ENCODE assay signal across 14 cellular contexts in the genomic region with DNA sequence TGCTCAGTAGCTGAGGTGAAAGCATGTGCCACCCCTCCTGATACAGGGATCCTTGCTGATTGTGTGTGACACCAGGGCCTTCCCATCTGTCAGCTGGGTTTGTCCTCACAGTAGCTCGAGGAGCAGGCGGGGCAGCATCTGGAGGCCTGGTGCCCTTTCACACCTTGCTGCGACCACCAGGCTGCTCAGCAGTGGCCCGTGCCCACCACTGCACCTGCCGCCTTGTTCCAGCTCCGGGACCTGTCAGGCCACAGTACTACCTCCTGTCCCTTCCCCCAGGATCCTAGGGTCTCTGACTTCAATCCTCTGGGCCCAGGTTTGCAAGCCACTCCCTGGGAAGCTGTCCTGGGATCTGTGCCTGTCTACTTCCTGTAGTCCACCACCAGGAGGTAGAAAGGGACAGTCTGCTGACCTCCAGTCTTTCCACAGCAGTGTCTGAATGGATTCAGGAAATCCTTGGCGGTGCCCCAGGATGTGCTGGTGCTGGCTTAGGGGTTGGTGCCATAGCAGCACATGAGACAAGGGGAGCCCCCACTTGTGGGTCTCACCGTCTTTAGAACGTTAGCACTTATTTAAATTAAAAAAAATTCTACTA. TPM values are rescaled to one million over a fixed set of nuclear protein-coding genes. Genes with fewer than 3 reads are reported as not detected.
DNase-seq lines count a peak whose midpoint lies in the region; ATAC-seq and TF ChIP-seq lines count a peak whose summit lies in the region.
"Had no signal": no experiment of that assay in that cellular context is flagged by ENCODE, and none has a peak within 500 bp of the region (broad histone marks: within the 10 kb centered on the region; RNA-seq: fewer than 3 reads in every experiment).

No MANE protein-coding gene starts in this region.

- no peaks in the 10 kb centered on the region for H3K36me3 Mint-ChIP-seq in osteocyte (ENCODE audit: unreplicated experiment)
- H3K36me3 Mint-ChIP-seq: CD4-positive, alpha-beta memory T cell had no signal

- peaks cover 6% of the 10 kb centered on the region; the same call in 1 of the 2 replicates for H3K27me3 ChIP-seq in HCT116 (ENCODE audit: insufficient read depth, low read length)
- H3K27me3 ChIP-seq in dorsolateral prefrontal cortex, result no peaks in the 10 kb centered on the region

- no peaks in the 10 kb centered on the region for H3K9me3 Mint-ChIP-seq in osteocyte (ENCODE audit: unreplicated experiment)
- H3K9me3 Mint-ChIP-seq: effector memory CD8-positive, alpha-beta T cell; naive thymus-derived CD8-positive, alpha-beta T cell had no signal

- 0 out of 6 replicates have a peak, but pooled peaks of 1 of the 3 experiments have one; percentile 8 for TF ChIP-seq CTCF in HCT116 (IDR thresholded peaks at IDR 0.05 in 2 of 3, conservative IDR thresholded peaks at IDR 0.05 in 1 of 3; ENCODE audit: borderline replicate concordance in 1 of 3, insufficient read depth in 1 of 3, low read depth in 2 of 3, low read length in 2 of 3)
- TF ChIP-seq CTCF in dorsolateral prefrontal cortex (IDR thresholded peaks at IDR 0.05 in 54 of 56, conservative IDR thresholded peaks at IDR 0.05 in 2 of 56; ENCODE audit: low read depth in 1 of 56, partially characterized antibody in 56 of 56), result no peak
- peak; percentile 24 for TF ChIP-seq CTCF in osteocyte (IDR thresholded peaks at IDR 0.05)

- DNase-seq in HCT116 (ENCODE audit: low read depth, low spot score) (no peak), M059J (ENCODE audit: low read depth) (peak; percentile 38), dorsolateral prefrontal cortex (peak in 3 of 10 donors; percentile 18 to 32 (median 30)), osteocyte (ENCODE audit: extremely low spot score, unreplicated experiment) (no peak), HEK293T (ENCODE audit: extremely low spot score) (no peak)
- DNase-seq: CD4-positive, alpha-beta memory T cell; effector memory CD8-positive, alpha-beta T cell; GF-D8; kidney glomerular epithelial cell; MM.1S; naive thymus-derived CD8-positive, alpha-beta T cell had no signal

- peaks cover 3% of the 10 kb centered on the region in 2 experiments; a peak in 2 of 4 replicates for H3K4me1 ChIP-seq in HCT116 (ENCODE audit: control insufficient read depth in 1 of 2, insufficient read depth in 2 of 2, low read length in 2 of 2)

- POLR2A ChIA-PET in HCT116 (lab: Charles Lee), result no interaction called here
- POLR2A ChIA-PET in HEK293T (lab: Yijun Ruan, JAX), result no interaction called here

- H3K9ac ChIP-seq in HCT116 (ENCODE audit: low read length), result no peak overlapping the region

- CTCF ChIA-PET in HCT116 (lab: Charles Lee) (no interaction called here), HEK293T (lab: Yijun Ruan, JAX) (interaction anchor here (1.2 kb wide), 1 partner anchor 8 kb away, joined by 5 read pairs; no protein-coding TSS in a partner anchor)

- BruUV-seq in HCT116 (replicated peaks; lab: Mats Ljungman, UMichigan), result no TSS peak

- H3K27ac ChIP-seq in HCT116 (ENCODE audit: low read depth, low read length) (no peak overlapping the region), dorsolateral prefrontal cortex (peak overlapping the region in 35 of 59 donors; percentile 2 to 85 (median 44))
- H3K27ac ChIP-seq: HL-60 had no signal

- RAD21 ChIA-PET in HCT116 (lab: Charles Lee; ENCODE audit: low non-redundant PET in 1 of 2, low total read pairs in 2 of 2, uncharacterized antibody in 2 of 2, unreplicated experiment in 2 of 2), result no interaction called here

- H3K4me2 ChIP-seq in HCT116 (ENCODE audit: low read length), result no peak overlapping the region

- H3K36me3 ChIP-seq in HCT116 (ENCODE audit: control insufficient read depth in 1 of 2, insufficient read depth in 2 of 2, low read length in 2 of 2), result no peaks in the 10 kb centered on the region

- H3K27ac Mint-ChIP-seq in osteocyte (ENCODE audit: unreplicated experiment), result no peak overlapping the region
- H3K27ac Mint-ChIP-seq: effector memory CD8-positive, alpha-beta T cell had no signal

- no peak for ATAC-seq in HCT116
- no peak for ATAC-seq in HG02642 (IDR thresholded peaks at IDR 0.05; ENCODE audit: poor library complexity, unreplicated experiment)
- no peak for ATAC-seq in HG03378 (IDR thresholded peaks at IDR 0.05; ENCODE audit: unreplicated experiment)
- ATAC-seq: effector memory CD8-positive, alpha-beta T cell had no signal

- H3K4me1 Mint-ChIP-seq in osteocyte (ENCODE audit: unreplicated experiment), result peaks cover 2% of the 10 kb centered on the region

- intact Hi-C loops in HCT116 (cut with micrococcal nuclease), result no loop called here
- intact Hi-C loops in dorsolateral prefrontal cortex (cut with DNase I), result no loop called here

- TF ChIP-seq RAD21 in HCT116 (IDR thresholded peaks at IDR 0.05; ENCODE audit: low read depth), result peak; percentile 5; the same call in 1 of the 2 replicates

- H3K4me3 ChIP-seq in HCT116 (replicated peaks in 1 of 2; ENCODE audit: low read depth in 1 of 2, low read length in 2 of 2), result no peak overlapping the region
- no peak overlapping the region for H3K4me3 ChIP-seq in dorsolateral prefrontal cortex

- H3K27me3 Mint-ChIP-seq in osteocyte (ENCODE audit: unreplicated experiment), result no peaks in the 10 kb centered on the region
- H3K27me3 Mint-ChIP-seq: CD4-positive, alpha-beta memory T cell; effector memory CD8-positive, alpha-beta T cell; naive thymus-derived CD8-positive, alpha-beta T cell had no signal

- no peak for TF ChIP-seq POLR2A in HCT116 (IDR thresholded peaks at IDR 0.05; ENCODE audit: borderline replicate concordance, extremely low read depth, insufficient read depth, insufficient read length)

- H3K79me2 ChIP-seq in HCT116 (ENCODE audit: insufficient read depth, low read length), result no peaks in the 10 kb centered on the region

- H3K9me2 ChIP-seq in HCT116 (ENCODE audit: insufficient read depth), result no peaks in the 10 kb centered on the region

- H3K4me3 Mint-ChIP-seq in osteocyte (ENCODE audit: unreplicated experiment), result no peak overlapping the region
- H3K4me3 Mint-ChIP-seq: CD4-positive, alpha-beta memory T cell; effector memory CD8-positive, alpha-beta T cell had no signal

- H2AFZ ChIP-seq in HCT116 (ENCODE audit: low read depth, low read length, poor library complexity, severe bottlenecking), result no peak overlapping the region

- no peaks in the 10 kb centered on the region for H4K20me1 ChIP-seq in HCT116 (ENCODE audit: insufficient read depth)

- no peaks in the 10 kb centered on the region for H3K9me3 ChIP-seq in HCT116 (ENCODE audit: control insufficient read depth in 1 of 2, insufficient read depth in 1 of 2, low read depth in 1 of 2, low read length in 2 of 2)

TF ChIP-seq in HCT116, 20 proteins besides CTCF, POLR2A, EP300 and RAD21:
- TF ChIP-seq CBX3 (IDR thresholded peaks at IDR 0.05; ENCODE audit: low read depth) (no peak), CEBPB (IDR thresholded peaks at IDR 0.05; ENCODE audit: low read depth) (no peak), ELF1 (IDR thresholded peaks at IDR 0.05; ENCODE audit: borderline replicate concordance, low read depth) (no peak)

TF ChIP-seq in HEK293T, 16 proteins besides CTCF, POLR2A, EP300 and RAD21:
- TF ChIP-seq BHLHE40 (IDR thresholded peaks at IDR 0.05; ENCODE audit: borderline replicate concordance), result no peak
- TF ChIP-seq NFRKB (IDR thresholded peaks at IDR 0.05), result no peak
- no peak for TF ChIP-seq SUZ12 (IDR thresholded peaks at IDR 0.05)

RNA-seq across cellular contexts. Expression of gene APBA2, which starts 27.5 kb away (rescaled TPM):
- total RNA-seq in HCT116 (2021; ENCODE audit: unreplicated experiment) (0.47 TPM), dorsolateral prefrontal cortex (100 to 1,000 TPM in 118 of 120 experiments, 10 to 100 TPM in 2; 90.7 to 210 (median 166) TPM), osteocyte (23.5 and 24.7 TPM in 2 replicates)
- polyA plus RNA-seq in HCT116 (2012), result 0.16 and 0.22 TPM in 2 replicates
- 9.2 and 11.2 TPM in 2 replicates for total RNA-seq in M059J (2014; rRNA removed; shearing (Covaris generic))
